7 cellular contexts compared by ENCODE assay signal in genomic region chr16:11796227-11797165, GRCh38. TPM values are rescaled to one million over a fixed set of nuclear protein-coding genes. Genes with fewer than 3 reads are reported as not detected.
DNase-seq lines count a peak whose midpoint lies in the region; ATAC-seq lines count a peak whose summit lies in the region.

No MANE protein-coding gene starts in this region.

- peak; percentile 14 for ATAC-seq in GM18502 (IDR thresholded peaks at IDR 0.05; ENCODE audit: poor library complexity, unreplicated experiment)
- ATAC-seq in HG02970 (IDR thresholded peaks at IDR 0.05; ENCODE audit: low FRiP score, unreplicated experiment): peak; percentile 24
- peak; percentile 49 for ATAC-seq in left lobe of liver
- ATAC-seq in HG02642 (IDR thresholded peaks at IDR 0.05; ENCODE audit: poor library complexity, unreplicated experiment): no peak

- no peaks in the 10 kb centered on the region for H3K9me3 Mint-ChIP-seq in dendritic cell treated with granulocyte-macrophage colony-stimulating factor and Interleukin-4, amounts not matched to agents 40 ng/mL and 50 ng/mL, for 4 days

- peak overlapping the region; percentile 90 for H3K27ac Mint-ChIP-seq in dendritic cell treated with granulocyte-macrophage colony-stimulating factor and Interleukin-4, amounts not matched to agents 40 ng/mL and 50 ng/mL, for 4 days

- H3K36me3 Mint-ChIP-seq in dendritic cell treated with granulocyte-macrophage colony-stimulating factor and Interleukin-4, amounts not matched to agents 40 ng/mL and 50 ng/mL, for 4 days (ENCODE audit: low read depth): peaks cover 52% of the 10 kb centered on the region

- H3K4me3 Mint-ChIP-seq in dendritic cell treated with granulocyte-macrophage colony-stimulating factor and Interleukin-4, amounts not matched to agents 40 ng/mL and 50 ng/mL, for 4 days: peak overlapping the region; percentile 82

- intact Hi-C loops in dendritic cell treated with granulocyte-macrophage colony-stimulating factor and Interleukin-4, amounts not matched to agents 40 ng/mL and 50 ng/mL, for 4 days (cut with micrococcal nuclease): loop anchor here (5.0 kb wide), 2 partner anchors 54 to 56 kb away; partner anchors contain the start of genes RSL1D1 and TXNDC11

- peaks cover 77% of the 10 kb centered on the region for H3K4me1 Mint-ChIP-seq in dendritic cell treated with granulocyte-macrophage colony-stimulating factor and Interleukin-4, amounts not matched to agents 40 ng/mL and 50 ng/mL, for 4 days (ENCODE audit: low read depth)

- H3K27me3 Mint-ChIP-seq in dendritic cell treated with granulocyte-macrophage colony-stimulating factor and Interleukin-4, amounts not matched to agents 40 ng/mL and 50 ng/mL, for 4 days: no peaks in the 10 kb centered on the region

- DNase-seq in T-helper 9 cell (peak; percentile 27), left lobe of liver (ENCODE audit: low spot score) (peak; percentile 77)
- DNase-seq in stimulated activated CD4-positive, alpha-beta T cell treated with anti-CD3 and anti-CD28 coated beads, Interleukin-4, amount 100 ng/mL, for 1 hour: peak; percentile 16

RNA-seq across cellular contexts. Expression of gene ZC3H7A, which starts 0.6 kb away (rescaled TPM):
- total RNA-seq in left lobe of liver: 20.5 TPM

RNA-seq across cellular contexts. Expression of gene TXNDC11, which starts 53.8 kb away (rescaled TPM):
- total RNA-seq in left lobe of liver: 49.1 TPM

RNA-seq across cellular contexts. Expression of gene RSL1D1, which starts 54.8 kb away (rescaled TPM):
- 43.0 TPM for total RNA-seq in left lobe of liver

Comparison
In these comparisons a context has a peak if more than half of its experiments do, and no peak if none do; other contexts are left out.
1. DNase-seq: peak in every context shown above with its lines; median percentile 77 in left lobe of liver; 27 in T-helper 9 cell; 16 in stimulated activated CD4-positive, alpha-beta T cell treated with anti-CD3 and anti-CD28 coated beads, Interleukin-4, amount 100 ng/mL, for 1 hour.